ENCODE assay signal across 17 cellular contexts in genomic region chr9:38107405-38107804, GRCh38. TPM values are rescaled to one million over a fixed set of nuclear protein-coding genes. Genes with fewer than 3 reads are reported as not detected.
DNase-seq lines count a peak whose midpoint lies in the region; ATAC-seq, FAIRE-seq and TF ChIP-seq lines count a peak whose summit lies in the region.
"Had no signal": no experiment of that assay in that cellular context is flagged by ENCODE, and none has a peak within 500 bp of the region (broad histone marks: within the 10 kb centered on the region; RNA-seq: fewer than 3 reads in every experiment).

No MANE protein-coding gene starts in this region.

- 30% methylated on average over 2 of the region's 3 CpGs for WGBS in K562 (ENCODE audit: insufficient coverage, low coverage, missing lambda C conversion rate)

- H3K4me2 ChIP-seq in BLaER1 (peak overlapping the region; percentile 76), K562 (ENCODE audit: insufficient read depth, low read length) (peak overlapping the region; percentile 15; the same call in 1 of the 2 replicates)

- H3K27me3 Mint-ChIP-seq in stimulated activated naive CD8-positive, alpha-beta T cell treated with anti-CD3 and anti-CD28 coated beads, Interleukin-15, amount 100 ng/mL, for 72 hours = peaks cover 22% of the 10 kb centered on the region

- no peaks in the 10 kb centered on the region for H3K9me1 ChIP-seq in K562 (ENCODE audit: control insufficient read depth, insufficient read depth, low read length)

- H3K9me3 Mint-ChIP-seq in stimulated activated naive CD8-positive, alpha-beta T cell treated with anti-CD3 and anti-CD28 coated beads, Interleukin-15, amount 100 ng/mL, for 72 hours = no peaks in the 10 kb centered on the region

- H3K27ac ChIP-seq in BLaER1 (no peak overlapping the region), K562 (ENCODE audit: extremely low read depth, low read depth, low read length) (no peak overlapping the region)

- in situ Hi-C loops in K562 (cut with MboI) = no loop called here

- TF ChIP-seq CTCF in K562 (IDR thresholded peaks at IDR 0.05 in 2 of 3, conservative IDR thresholded peaks at IDR 0.05 in 1 of 3; ENCODE audit: insufficient read depth in 2 of 3, low read depth in 1 of 3, low read length in 3 of 3) = no peak

- no peak overlapping the region for H3K4me3 Mint-ChIP-seq in stimulated activated naive CD8-positive, alpha-beta T cell treated with anti-CD3 and anti-CD28 coated beads, Interleukin-15, amount 100 ng/mL, for 72 hours
- H3K4me3 Mint-ChIP-seq: CD4-positive, alpha-beta memory T cell had no signal

- no peak for TF ChIP-seq RAD21 in K562 (CRISPR knock-in tag; conservative IDR thresholded peaks at IDR 0.05 in 1 of 2, IDR thresholded peaks at IDR 0.05 in 1 of 2)

- H3K36me3 ChIP-seq in BLaER1 = no peaks in the 10 kb centered on the region
- H3K36me3 ChIP-seq in K562 (ENCODE audit: control insufficient read depth, insufficient read depth, low read length) = no peaks in the 10 kb centered on the region
- H3K36me3 ChIP-seq: BE2C had no signal

- DNase-seq in K562 (ENCODE audit: extremely low read depth in 1 of 4, low spot score in 3 of 4) (no peak), renal cortical epithelial cell (ENCODE audit: low read depth) (peak; percentile 16)
- no peak for DNase-seq in stimulated activated naive CD8-positive, alpha-beta T cell treated with anti-CD3 and anti-CD28 coated beads, Interleukin-15, amount 100 ng/mL, for 72 hours
- no peak for DNase-seq in activated CD4-positive, alpha-beta T cell treated with anti-CD3 and anti-CD28 coated beads, Interleukin-2, amount 50 U/mL, for 4 hours
- DNase-seq: BE2C; Calu3; CD4-positive, alpha-beta memory T cell; GOT3; NCI-H1105 treated with DMSO at 0.1 percent for 48 hours; NCI-H1694; NCI-H2227 treated with DMSO at 0.1 percent for 48 hours; NCI-H774; Right ventricle myocardium superior had no signal

- no peak overlapping the region for H3K27ac Mint-ChIP-seq in stimulated activated naive CD8-positive, alpha-beta T cell treated with anti-CD3 and anti-CD28 coated beads, Interleukin-15, amount 100 ng/mL, for 72 hours
- H3K27ac Mint-ChIP-seq: CD4-positive, alpha-beta memory T cell had no signal

- FAIRE-seq in K562 (lab: Jason Lieb, UNC) = no peak

- H3K4me1 ChIP-seq in BLaER1 (peaks cover 24% of the 10 kb centered on the region), K562 (replicated peaks in 1 of 2; ENCODE audit: control insufficient read depth in 2 of 2, insufficient read depth in 2 of 2, low read length in 2 of 2) (peaks cover 9 to 13% of the 10 kb centered on the region in 2 experiments; a peak in 4 of 5 replicates)
- H3K4me1 ChIP-seq: BE2C had no signal

- TF ChIP-seq POLR2A in K562 (conservative IDR thresholded peaks at IDR 0.05) = no peak

- H3K4me3 ChIP-seq in BLaER1 (no peak overlapping the region), K562 (no peak overlapping the region)

- CTCF ChIA-PET in K562 (lab: Yijun Ruan, JAX; ENCODE audit: low intra/inter-chr PET ratio) = no interaction called here

- intact Hi-C loops in K562 (cut with micrococcal nuclease) = no loop called here

- H4K20me1 ChIP-seq in BLaER1 = no peaks in the 10 kb centered on the region
- H4K20me1 ChIP-seq in K562 (replicated peaks; ENCODE audit: control insufficient read depth, insufficient read depth, low read length) = no peaks in the 10 kb centered on the region; the same call in 1 of the 2 replicates

- no peak overlapping the region for H3K9ac ChIP-seq in BLaER1
- H3K9ac ChIP-seq in K562 (ENCODE audit: insufficient read depth in 1 of 2, low read depth in 2 of 2, low read length in 2 of 2) = peak overlapping the region in 1 of 2 experiments; percentile 8; a peak in 1 of 4 replicates

- H3K9me3 ChIP-seq in BLaER1 (no peaks in the 10 kb centered on the region), K562 (replicated peaks; ENCODE audit: control insufficient read depth, insufficient read depth, low read depth, low read length) (no peaks in the 10 kb centered on the region)
- H3K9me3 ChIP-seq: BE2C had no signal

- no peak for TF ChIP-seq EP300 in K562 (IDR thresholded peaks at IDR 0.05; ENCODE audit: low read length)

- POLR2A ChIA-PET in K562 (lab: Yijun Ruan, JAX) = interaction anchor here (1.0 kb wide), 1 partner anchor 16 kb away, joined by 3 read pairs; no protein-coding TSS in a partner anchor

- H3K4me1 Mint-ChIP-seq in stimulated activated naive CD8-positive, alpha-beta T cell treated with anti-CD3 and anti-CD28 coated beads, Interleukin-15, amount 100 ng/mL, for 72 hours = no peaks in the 10 kb centered on the region
- H3K4me1 Mint-ChIP-seq: CD4-positive, alpha-beta memory T cell had no signal

- H3K27me3 ChIP-seq in BLaER1 (no peaks in the 10 kb centered on the region), K562 (ENCODE audit: control insufficient read depth in 2 of 2, insufficient read depth in 2 of 2, low read length in 2 of 2) (peaks cover 5 to 11% of the 10 kb centered on the region in 2 experiments; a peak in 4 of 5 replicates)
- H3K27me3 ChIP-seq: BE2C had no signal

- no peaks in the 10 kb centered on the region for H3K79me2 ChIP-seq in K562 (ENCODE audit: control insufficient read depth, insufficient read depth, low read length)

- ATAC-seq in GM19463 (IDR thresholded peaks at IDR 0.05; ENCODE audit: unreplicated experiment) (peak; percentile 48), K562 (no peak), GM19455 (IDR thresholded peaks at IDR 0.05; ENCODE audit: unreplicated experiment) (no peak)
- no peak for ATAC-seq in stimulated activated naive CD8-positive, alpha-beta T cell treated with anti-CD3 and anti-CD28 coated beads, Interleukin-15, amount 100 ng/mL, for 72 hours
- ATAC-seq: HCT116 had no signal

- peak overlapping the region; percentile 66 for H2AFZ ChIP-seq in K562 (ENCODE audit: low read depth, low read length)

- BruUV-seq in K562 (replicated peaks; lab: Mats Ljungman, UMichigan) = no TSS peak

TF ChIP-seq in K562, 482 proteins besides CTCF, POLR2A, EP300 and RAD21:
- TF ChIP-seq ZHX1 (conservative IDR thresholded peaks at IDR 0.05; ENCODE audit: low read length) = no peak
- TF ChIP-seq ZNF175 (CRISPR knock-in tag; IDR thresholded peaks at IDR 0.05; ENCODE audit: low read depth) = 0 out of 2 replicates have a peak, but pooled peaks have one; percentile 16
- peak; percentile 7; the same call in 1 of the 2 replicates for TF ChIP-seq ZNF395 (CRISPR knock-in tag; IDR thresholded peaks at IDR 0.05)

RNA-seq across cellular contexts. Expression of gene SHB, which starts 38.4 kb away (rescaled TPM):
- 6.5 and 13.7 TPM in 2 replicates for total RNA-seq in K562 (2011; cell fraction: chromatin; rRNA removed; ENCODE audit: low replicate concordance)
- 10.4 and 10.7 TPM in 2 replicates for total RNA-seq in K562 (2011; cell fraction: nucleolus; rRNA removed)
- total RNA-seq in K562 (2011; cell fraction: nucleoplasm; rRNA removed) = 6.3 and 8.7 TPM in 2 replicates
- total RNA-seq in K562 (2014; rRNA removed) (11.7 and 12.8 TPM in 2 replicates), K562 (2014; rRNA removed; fragmentation: Illumina TruSeq; extraction: Trizol) (3.8 and 4.0 TPM in 2 replicates), K562 (2015; rRNA removed; fragmentation: Illumina TruSeq; extraction: Trizol) (5.1 and 5.3 TPM in 2 replicates), K562 (2021) (15.4 and 16.0 TPM in 2 replicates), renal cortical epithelial cell (36.6 and 37.3 TPM in 2 replicates)
- polyA plus RNA-seq in K562 (2011; rRNA removed) (3.4 and 5.1 TPM in 2 replicates), K562 (2014; fragmentation: Illumina TruSeq; extraction: Trizol) (9.6 TPM in 2 replicates), K562 (2014; fragmentation: Nextera tagmentation; extraction: Ambion mirVana) (1 to 10 TPM in 1 of 2 experiments, under 1 TPM in 1; 0.78 to 1.0 TPM), K562 (2014; rRNA removed) (6.0 and 7.5 TPM in 2 replicates)
- polyA plus RNA-seq in K562 (2011; cell fraction: cytosol; rRNA removed) = 4.1 and 8.5 TPM in 2 replicates
- 4.9 and 8.5 TPM in 2 replicates for polyA plus RNA-seq in K562 (2011; cell fraction: nucleus; rRNA removed)
- 8.2 and 8.9 TPM in 2 replicates for polyA plus RNA-seq in K562 (2012)
- 4.6 and 5.7 TPM in 2 replicates for polyA minus RNA-seq in K562 (2011; rRNA and poly(A)+ RNA removed)
- polyA minus RNA-seq in K562 (2011; cell fraction: cytosol; rRNA and poly(A)+ RNA removed) = 7.4 and 12.6 TPM in 2 replicates
- 6.3 and 6.4 TPM in 2 replicates for polyA minus RNA-seq in K562 (2011; cell fraction: nucleus; rRNA and poly(A)+ RNA removed)
